In genomic region chr17:31262923-31263322, GRCh38 we compare ENCODE assay signal across 10 cellular contexts. TPM values are rescaled to one million over a fixed set of nuclear protein-coding genes. Genes with fewer than 3 reads are reported as not detected.
"Had no signal": no experiment of that assay in that cellular context is flagged by ENCODE, and none has a peak within 500 bp of the region (broad histone marks: within the 10 kb centered on the region; RNA-seq: fewer than 3 reads in every experiment).

No MANE protein-coding gene starts in this region.

RNA-seq across cellular contexts. Expression of gene OMG, which starts 34.1 kb away (rescaled TPM):
- total RNA-seq: endodermal cell, endothelial cell of umbilical vein, epithelial cell of proximal tubule, esophagus mucosa, foreskin keratinocyte, gastrocnemius medialis, gastroesophageal sphincter, glomerular endothelial cell had no signal
- polyA plus RNA-seq: foreskin keratinocyte had no signal

RNA-seq across cellular contexts. Expression of gene EVI2B, which starts 50.9 kb away (rescaled TPM):
- total RNA-seq: endodermal cell, epithelial cell of proximal tubule, frontal cortex had no signal

RNA-seq across cellular contexts. Expression of gene EVI2A, which starts 58.5 kb away (rescaled TPM):
- total RNA-seq: dermis blood vessel endothelial cell, endodermal cell, epithelial cell of proximal tubule had no signal
- polyA plus RNA-seq: foreskin keratinocyte had no signal
